Comparison of ENCODE assay signal across 8 cellular contexts in genomic region chr17:1111599-1112443, GRCh38.
DNase-seq lines count a peak whose midpoint lies in the region; ATAC-seq and TF ChIP-seq lines count a peak whose summit lies in the region.

No MANE protein-coding gene starts in this region.

- H3K79me2 ChIP-seq in MM.1S (ENCODE audit: low read length): peaks cover 29% of the 10 kb centered on the region

- peak overlapping the region; percentile 32 for H3K4me3 Mint-ChIP-seq in natural killer cell treated with Interleukin-12 subunit alpha and Interleukin-12 subunit beta and Interleukin-15 and Interleukin-18, amount 100 ng/mL, for 72 hours

- no peaks in the 10 kb centered on the region for H4K20me1 ChIP-seq in MM.1S (ENCODE audit: insufficient read depth, low read length)

- no peaks in the 10 kb centered on the region for H3K9me2 ChIP-seq in MM.1S (replicated peaks; ENCODE audit: insufficient read depth, low read length)

- H3K4me3 ChIP-seq in NB4 (ENCODE audit: low read depth, low read length) (no peak overlapping the region), MM.1S (ENCODE audit: low read length) (no peak overlapping the region)
- H3K4me3 ChIP-seq in effector memory CD4-positive, alpha-beta T cell (ENCODE audit: insufficient read depth, low read depth, low read length, poor library complexity, severe bottlenecking): no peak overlapping the region

- H3K4me2 ChIP-seq in MM.1S (ENCODE audit: low read depth, low read length): no peak overlapping the region

- DNase-seq in CD1c-positive myeloid dendritic cell (ENCODE audit: extremely low spot score) (peak; percentile 87), NB4 (ENCODE audit: low read depth) (peak; percentile 73), brain pericyte (ENCODE audit: low read depth, low spot score) (peak; percentile 53), medulla oblongata (ENCODE audit: extremely low spot score) (no peak), MM.1S (no peak)
- DNase-seq in natural killer cell treated with Interleukin-12 subunit alpha and Interleukin-12 subunit beta and Interleukin-15 and Interleukin-18, amount 100 ng/mL, for 72 hours (ENCODE audit: low spot score): no peak
- DNase-seq in effector memory CD4-positive, alpha-beta T cell: no peak

- no peak for TF ChIP-seq POLR2A in NB4 (IDR thresholded peaks at IDR 0.05; ENCODE audit: extremely low read depth, insufficient read length)

- no peaks in the 10 kb centered on the region for H3K9me3 ChIP-seq in effector memory CD4-positive, alpha-beta T cell (ENCODE audit: control insufficient read depth, low read length)
- no peaks in the 10 kb centered on the region for H3K9me3 ChIP-seq in MM.1S (replicated peaks; ENCODE audit: insufficient read depth, low read length)

- no peaks in the 10 kb centered on the region for H3K27me3 Mint-ChIP-seq in natural killer cell treated with Interleukin-12 subunit alpha and Interleukin-12 subunit beta and Interleukin-15 and Interleukin-18, amount 100 ng/mL, for 72 hours

- H3K27ac ChIP-seq in effector memory CD4-positive, alpha-beta T cell (ENCODE audit: insufficient read depth, low read length, poor library complexity, severe bottlenecking): no peak overlapping the region
- H3K27ac ChIP-seq in MM.1S (ENCODE audit: low read length): no peak overlapping the region

- H3K9ac ChIP-seq in MM.1S (ENCODE audit: low read length): no peak overlapping the region

- H3K27me3 ChIP-seq in effector memory CD4-positive, alpha-beta T cell (replicated peaks; ENCODE audit: control insufficient read depth, insufficient read depth, low read length, poor library complexity, severe bottlenecking): no peaks in the 10 kb centered on the region
- H3K27me3 ChIP-seq in MM.1S (replicated peaks; ENCODE audit: insufficient read depth, low read length): no peaks in the 10 kb centered on the region

- peaks cover 14% of the 10 kb centered on the region for H3F3A ChIP-seq in MM.1S (ENCODE audit: insufficient read depth, low read length)

- ATAC-seq in natural killer cell treated with Interleukin-12 subunit alpha and Interleukin-12 subunit beta and Interleukin-15 and Interleukin-18, amount 100 ng/mL, for 72 hours: no peak
- ATAC-seq in GM18868 (IDR thresholded peaks at IDR 0.05; ENCODE audit: unreplicated experiment): no peak

- H3K36me3 ChIP-seq in effector memory CD4-positive, alpha-beta T cell (ENCODE audit: control insufficient read depth, insufficient read depth, low read length): no peaks in the 10 kb centered on the region
- no peaks in the 10 kb centered on the region for H3K36me3 ChIP-seq in MM.1S (replicated peaks; ENCODE audit: insufficient read depth, low read length)

- H2AFZ ChIP-seq in MM.1S (ENCODE audit: low read length): no peak overlapping the region

- H3K27ac Mint-ChIP-seq in natural killer cell treated with Interleukin-12 subunit alpha and Interleukin-12 subunit beta and Interleukin-15 and Interleukin-18, amount 100 ng/mL, for 72 hours: peak overlapping the region; percentile 48 to 83

- TF ChIP-seq CTCF in NB4 (IDR thresholded peaks at IDR 0.05; ENCODE audit: low read depth, low read length) (no peak), MM.1S (IDR thresholded peaks at IDR 0.05; ENCODE audit: low read length) (no peak)

- peaks cover 36% of the 10 kb centered on the region in 2 donors for H3K4me1 Mint-ChIP-seq in natural killer cell treated with Interleukin-12 subunit alpha and Interleukin-12 subunit beta and Interleukin-15 and Interleukin-18, amount 100 ng/mL, for 72 hours (ENCODE audit: low read depth in 2 of 2)

- no peaks in the 10 kb centered on the region for H3K9me3 Mint-ChIP-seq in natural killer cell treated with Interleukin-12 subunit alpha and Interleukin-12 subunit beta and Interleukin-15 and Interleukin-18, amount 100 ng/mL, for 72 hours

- H3K4me1 ChIP-seq in effector memory CD4-positive, alpha-beta T cell (ENCODE audit: control insufficient read depth, insufficient read depth, low read length, poor library complexity, severe bottlenecking): peaks cover 41% of the 10 kb centered on the region
- H3K4me1 ChIP-seq in MM.1S (ENCODE audit: low read length): peaks cover 30% of the 10 kb centered on the region

- H3K36me3 Mint-ChIP-seq in natural killer cell treated with Interleukin-12 subunit alpha and Interleukin-12 subunit beta and Interleukin-15 and Interleukin-18, amount 100 ng/mL, for 72 hours: no peaks in the 10 kb centered on the region

Comparison
In these comparisons a context has a peak if more than half of its experiments do, and no peak if none do; other contexts are left out.
1. DNase-seq: peak in CD1c-positive myeloid dendritic cell (single experiment), NB4 (single experiment) and brain pericyte (single experiment); none in natural killer cell treated with Interleukin-12 subunit alpha and Interleukin-12 subunit beta and Interleukin-15 and Interleukin-18, amount 100 ng/mL, for 72 hours (single experiment), effector memory CD4-positive, alpha-beta T cell (0 of 3), medulla oblongata (single experiment) and MM.1S (single experiment).